ENCODE assay signal across 12 cellular contexts in the genomic region with DNA sequence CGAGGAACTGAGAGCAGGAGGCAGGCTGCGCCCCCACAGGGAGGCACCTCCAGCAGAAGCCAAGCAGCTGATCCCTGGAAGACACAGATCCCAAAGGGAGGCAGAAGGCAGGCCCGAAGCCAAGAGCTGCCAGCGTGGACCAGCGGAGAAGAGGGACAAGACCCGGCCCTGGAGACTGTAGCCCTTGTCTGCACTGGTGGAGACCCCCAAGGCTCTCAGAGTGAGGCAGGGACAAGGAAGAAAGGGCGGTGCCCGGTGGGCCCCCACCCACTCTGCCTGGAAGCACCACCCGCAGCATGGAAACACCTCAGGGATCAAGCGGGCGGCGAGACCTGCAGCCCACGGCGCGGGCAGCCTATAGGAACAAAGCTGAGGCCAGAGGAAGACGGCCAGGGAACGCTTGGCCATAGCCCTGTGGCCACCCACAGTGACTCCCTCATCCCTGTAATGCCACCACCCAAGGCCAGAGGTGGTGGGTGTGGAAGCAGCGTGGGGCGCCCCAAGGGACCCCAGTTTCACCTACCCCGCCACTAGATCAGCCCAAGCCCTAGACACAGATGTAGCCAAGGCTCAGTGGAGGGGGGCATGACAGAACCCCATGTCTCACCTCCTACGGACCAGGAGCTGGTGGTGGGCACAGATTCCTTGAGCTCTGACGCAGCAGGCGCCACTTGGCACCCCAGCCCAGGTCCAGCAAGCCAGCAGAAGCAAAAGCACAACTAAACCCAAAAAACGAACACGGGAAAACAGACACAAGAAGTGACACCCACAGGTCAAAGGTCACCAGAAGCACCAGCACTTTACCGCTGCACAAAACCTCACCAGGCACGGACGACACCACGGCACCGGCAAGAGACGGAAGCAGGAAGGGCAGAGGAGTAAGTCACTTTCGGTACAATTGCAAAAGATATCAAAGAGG. TPM values are rescaled to one million over a fixed set of nuclear protein-coding genes. Genes with fewer than 3 reads are reported as not detected.
DNase-seq lines count a peak whose midpoint lies in the region; ATAC-seq and TF ChIP-seq lines count a peak whose summit lies in the region.
"Had no signal": no experiment of that assay in that cellular context is flagged by ENCODE, and none has a peak within 500 bp of the region (broad histone marks: within the 10 kb centered on the region; RNA-seq: fewer than 3 reads in every experiment).

No MANE protein-coding gene starts in this region.

- peak overlapping the region; percentile 16; the same call in 1 of the 3 replicates for H3K4me3 Mint-ChIP-seq in GM23338
- H3K4me3 Mint-ChIP-seq: activated naive CD4-positive, alpha-beta T cell treated with anti-CD3 and anti-CD28 coated beads, Interleukin-2, amount 50 U/mL, for 24 hours had no signal

- H3K4me1 ChIP-seq in GM23338 (ENCODE audit: insufficient read depth), result peaks cover 33% of the 10 kb centered on the region
- H3K4me1 ChIP-seq in Panc1 (ENCODE audit: control insufficient read depth, insufficient read depth, low read length), result peaks cover 70% of the 10 kb centered on the region
- H3K4me1 ChIP-seq in endocrine pancreas (ENCODE audit: control insufficient read depth, insufficient read depth, low read length), result peaks cover 7% of the 10 kb centered on the region
- H3K4me1 ChIP-seq in gastrocnemius medialis, result peaks cover 81 to 83% of the 10 kb centered on the region in 2 donors

- POLR2A ChIA-PET in Panc1 (lab: Charles Lee), result no interaction called here

- in situ Hi-C loops in Panc1 (cut with HindIII; ENCODE audit: low pct_unique_long_range_greater_than_20kb, low sequenced_read_pairs), result no loop called here
- in situ Hi-C loops in gastrocnemius medialis (cut with MboI; ENCODE audit: low sequenced_read_pairs in 4 of 4), result no loop called here

- peaks cover 50% of the 10 kb centered on the region for H3K4me1 Mint-ChIP-seq in GM23338

- H3K79me2 ChIP-seq in GM23338 (replicated peaks; ENCODE audit: insufficient read depth), result peaks cover 78% of the 10 kb centered on the region

- no peaks in the 10 kb centered on the region for H3K9me2 ChIP-seq in GM23338 (ENCODE audit: insufficient read depth)

- peaks cover 19% of the 10 kb centered on the region for H4K20me1 ChIP-seq in GM23338 (replicated peaks; ENCODE audit: insufficient read depth)

- H3K27ac ChIP-seq in GM23338 (ENCODE audit: low read depth) (no peak overlapping the region), Panc1 (ENCODE audit: low read length) (peak overlapping the region; percentile 59), gastrocnemius medialis (peak overlapping the region; percentile 90 to 98 (median 93))
- H3K27ac ChIP-seq: SJSA1 had no signal

- H2AFZ ChIP-seq in GM23338, result no peak overlapping the region

- ATAC-seq in GM23338 (no peak), Panc1 (no peak), gastrocnemius medialis (no peak), GM18867 (IDR thresholded peaks at IDR 0.05; ENCODE audit: unreplicated experiment) (no peak), HG02981 (IDR thresholded peaks at IDR 0.05; ENCODE audit: unreplicated experiment) (no peak), HG03025 (IDR thresholded peaks at IDR 0.05; ENCODE audit: low FRiP score, unreplicated experiment) (no peak)
- ATAC-seq: mucosa of descending colon had no signal

- H3K27me3 ChIP-seq in GM23338 (ENCODE audit: insufficient read depth) (no peaks in the 10 kb centered on the region), Panc1 (ENCODE audit: control insufficient read depth, insufficient read depth, low read length) (no peaks in the 10 kb centered on the region), endocrine pancreas (ENCODE audit: control insufficient read depth, insufficient read depth, low read length) (no peaks in the 10 kb centered on the region), gastrocnemius medialis (no peaks in the 10 kb centered on the region)
- H3K27me3 ChIP-seq: SJSA1, transverse colon had no signal

- H3K36me3 Mint-ChIP-seq in GM23338 (ENCODE audit: low read depth), result peaks cover 40% of the 10 kb centered on the region
- H3K36me3 Mint-ChIP-seq: activated naive CD4-positive, alpha-beta T cell treated with anti-CD3 and anti-CD28 coated beads, Interleukin-2, amount 50 U/mL, for 24 hours had no signal

- CTCF ChIA-PET in Panc1 (lab: Charles Lee), result no interaction called here

- H3K4me2 ChIP-seq in GM23338, result no peak overlapping the region

- peak overlapping the region; percentile 93 for H3K27ac Mint-ChIP-seq in GM23338
- H3K27ac Mint-ChIP-seq: activated naive CD4-positive, alpha-beta T cell treated with anti-CD3 and anti-CD28 coated beads, Interleukin-2, amount 50 U/mL, for 24 hours had no signal

- peaks cover 34% of the 10 kb centered on the region for H3K27me3 Mint-ChIP-seq in GM23338 (ENCODE audit: insufficient read depth, low read depth, poor library complexity)
- H3K27me3 Mint-ChIP-seq: activated naive CD4-positive, alpha-beta T cell treated with anti-CD3 and anti-CD28 coated beads, Interleukin-2, amount 50 U/mL, for 24 hours had no signal

- H3K9ac ChIP-seq in endocrine pancreas (ENCODE audit: control insufficient read depth, insufficient read depth, low read length), result peak overlapping the region; percentile 4

- peaks cover 39% of the 10 kb centered on the region for H3F3A ChIP-seq in GM23338 (replicated peaks; ENCODE audit: low read depth)

- no peak for TF ChIP-seq CTCF in GM23338 (conservative IDR thresholded peaks at IDR 0.05; ENCODE audit: low read depth in 2 of 2)
- TF ChIP-seq CTCF in Panc1 (IDR thresholded peaks at IDR 0.05), result no peak
- no peak for TF ChIP-seq CTCF in gastrocnemius medialis (IDR thresholded peaks at IDR 0.05 in 4 of 5, conservative IDR thresholded peaks at IDR 0.05 in 1 of 5)

- no TSS peak for BruUV-seq in Panc1 (replicated peaks; lab: Mats Ljungman, UMichigan)

- intact Hi-C loops in Panc1 (cut with micrococcal nuclease; ENCODE audit: unreplicated experiment), result no loop called here
- intact Hi-C loops in gastrocnemius medialis (cut with DNase I; ENCODE audit: low total_unique reads), result loop anchor here (10.0 kb wide), 2 partner anchors 534 to 596 kb away; a partner anchor contains a TSS

- H3K36me3 ChIP-seq in GM23338 (ENCODE audit: insufficient read depth) (no peaks in the 10 kb centered on the region; the same call in 1 of the 2 replicates), Panc1 (ENCODE audit: control insufficient read depth, insufficient read depth, low read length) (peaks cover 12% of the 10 kb centered on the region; the same call in 1 of the 2 replicates), endocrine pancreas (ENCODE audit: control insufficient read depth, insufficient read depth, low read length) (peaks cover 6% of the 10 kb centered on the region), gastrocnemius medialis (peaks cover 0 to 12% of the 10 kb centered on the region in 2 donors)

- no peak for TF ChIP-seq POLR2A in gastrocnemius medialis (IDR thresholded peaks at IDR 0.05)

- H3K9me3 ChIP-seq in Panc1 (ENCODE audit: control insufficient read depth, insufficient read depth, low read depth, low read length), result no peaks in the 10 kb centered on the region
- no peaks in the 10 kb centered on the region for H3K9me3 ChIP-seq in endocrine pancreas (ENCODE audit: control insufficient read depth, low read length)
- H3K9me3 ChIP-seq in gastrocnemius medialis, result no peaks in the 10 kb centered on the region
- H3K9me3 ChIP-seq: mucosa of descending colon, SJSA1, transverse colon had no signal

- no peak for DNase-seq in GM23338 (ENCODE audit: low spot score)
- DNase-seq in Panc1 (ENCODE audit: low read depth, low spot score), result no peak
- no peak for DNase-seq in gastrocnemius medialis
- DNase-seq in NCI-H1930 (lab: John Stamatoyannopoulos, UW), result no peak
- DNase-seq: mucosa of descending colon, transverse colon had no signal

- no peaks in the 10 kb centered on the region; the same call in 2 of the 3 replicates for H3K9me3 Mint-ChIP-seq in GM23338
- H3K9me3 Mint-ChIP-seq: activated naive CD4-positive, alpha-beta T cell treated with anti-CD3 and anti-CD28 coated beads, Interleukin-2, amount 50 U/mL, for 24 hours had no signal

- H3K4me3 ChIP-seq in GM23338, result no peak overlapping the region
- H3K4me3 ChIP-seq in Panc1 (ENCODE audit: low read depth in 2 of 2, low read length in 2 of 2), result no peak overlapping the region
- no peak overlapping the region for H3K4me3 ChIP-seq in endocrine pancreas (ENCODE audit: control insufficient read depth, insufficient read depth, low read length)
- H3K4me3 ChIP-seq in gastrocnemius medialis, result peak overlapping the region in 1 of 4 donors; percentile 51
- H3K4me3 ChIP-seq: mucosa of descending colon, SJSA1, transverse colon had no signal

TF ChIP-seq in GM23338, 12 proteins besides CTCF, POLR2A, EP300 and RAD21 (continues in another document):
- TF ChIP-seq POLR2AphosphoS5 (IDR thresholded peaks at IDR 0.05; ENCODE audit: low read depth), result no peak

RNA-seq across cellular contexts. Expression of a gene that starts 2.9 kb away (rescaled TPM):
- 20.8 and 29.7 TPM in 2 replicates for total RNA-seq in GM23338 (2014; rRNA removed; shearing (Covaris generic))
- 16.3 and 17.1 TPM in 2 replicates for polyA plus RNA-seq in GM23338 (2016; fragmentation: Nextera tagmentation; extraction: Ambion mirVana)
- total RNA-seq in Panc1 (2021; ENCODE audit: unreplicated experiment), result 82.5 TPM
- 79.6 TPM for polyA plus RNA-seq in Panc1 (2012; ENCODE audit: insufficient read length)
- total RNA-seq in gastrocnemius medialis, result 10 to 100 TPM in 1 of 4 donors, 1 to 10 TPM in 3; 7.2 to 11.4 (median 8.3) TPM

RNA-seq across cellular contexts. Expression of a gene that starts 6.7 kb away (rescaled TPM):
- total RNA-seq in GM23338 (2014; rRNA removed; shearing (Covaris generic)), result 32.0 and 33.4 TPM in 2 replicates
- 17.2 and 21.7 TPM in 2 replicates for polyA plus RNA-seq in GM23338 (2016; fragmentation: Nextera tagmentation; extraction: Ambion mirVana)
- total RNA-seq in Panc1 (2021; ENCODE audit: unreplicated experiment), result 57.0 TPM
- polyA plus RNA-seq in Panc1 (2012; ENCODE audit: insufficient read length), result 48.3 TPM
- total RNA-seq in gastrocnemius medialis, result 10 to 100 TPM; 37.1 to 65.5 (median 51.9) TPM

RNA-seq across cellular contexts. Expression of a gene that starts 9.7 kb away (rescaled TPM):
- 65.2 and 82.9 TPM in 2 replicates for total RNA-seq in GM23338 (2014; rRNA removed; shearing (Covaris generic))
- polyA plus RNA-seq in GM23338 (2016; fragmentation: Nextera tagmentation; extraction: Ambion mirVana), result 50.9 and 51.6 TPM in 2 replicates
- total RNA-seq in Panc1 (2021; ENCODE audit: unreplicated experiment) (91.2 TPM), gastrocnemius medialis (10 to 100 TPM; 22.6 to 44.8 (median 37.1) TPM)
- polyA plus RNA-seq in Panc1 (2012; ENCODE audit: insufficient read length), result 101 TPM

RNA-seq across cellular contexts. Expression of a gene that starts 16.2 kb away (rescaled TPM):
- total RNA-seq in GM23338 (2014; rRNA removed; shearing (Covaris generic)), result 237 and 240 TPM in 2 replicates
- 87.3 and 98.9 TPM in 2 replicates for polyA plus RNA-seq in GM23338 (2016; fragmentation: Nextera tagmentation; extraction: Ambion mirVana)
- total RNA-seq in Panc1 (2021; ENCODE audit: unreplicated experiment) (212 TPM), gastrocnemius medialis (10 to 100 TPM in 3 of 4 donors, 1 to 10 TPM in 1; 5.6 to 16.8 (median 11.6) TPM)
- 295 TPM for polyA plus RNA-seq in Panc1 (2012; ENCODE audit: insufficient read length)

RNA-seq across cellular contexts. Expression of a gene that starts 18.8 kb away (rescaled TPM):
- 0.93 and 3.8 TPM in 2 replicates for total RNA-seq in GM23338 (2014; rRNA removed; shearing (Covaris generic))
- 2.7 and 3.6 TPM in 2 replicates for polyA plus RNA-seq in GM23338 (2016; fragmentation: Nextera tagmentation; extraction: Ambion mirVana)
- total RNA-seq in Panc1 (2021; ENCODE audit: unreplicated experiment), result 3.9 TPM
- polyA plus RNA-seq in Panc1 (2012; ENCODE audit: insufficient read length), result 3.3 TPM
- total RNA-seq in gastrocnemius medialis, result 1 to 10 TPM in 2 of 4 donors, under 1 TPM in 1, not detected in 1; 0.46 to 1.4 (median 1.1) TPM
